In the genomic region with DNA sequence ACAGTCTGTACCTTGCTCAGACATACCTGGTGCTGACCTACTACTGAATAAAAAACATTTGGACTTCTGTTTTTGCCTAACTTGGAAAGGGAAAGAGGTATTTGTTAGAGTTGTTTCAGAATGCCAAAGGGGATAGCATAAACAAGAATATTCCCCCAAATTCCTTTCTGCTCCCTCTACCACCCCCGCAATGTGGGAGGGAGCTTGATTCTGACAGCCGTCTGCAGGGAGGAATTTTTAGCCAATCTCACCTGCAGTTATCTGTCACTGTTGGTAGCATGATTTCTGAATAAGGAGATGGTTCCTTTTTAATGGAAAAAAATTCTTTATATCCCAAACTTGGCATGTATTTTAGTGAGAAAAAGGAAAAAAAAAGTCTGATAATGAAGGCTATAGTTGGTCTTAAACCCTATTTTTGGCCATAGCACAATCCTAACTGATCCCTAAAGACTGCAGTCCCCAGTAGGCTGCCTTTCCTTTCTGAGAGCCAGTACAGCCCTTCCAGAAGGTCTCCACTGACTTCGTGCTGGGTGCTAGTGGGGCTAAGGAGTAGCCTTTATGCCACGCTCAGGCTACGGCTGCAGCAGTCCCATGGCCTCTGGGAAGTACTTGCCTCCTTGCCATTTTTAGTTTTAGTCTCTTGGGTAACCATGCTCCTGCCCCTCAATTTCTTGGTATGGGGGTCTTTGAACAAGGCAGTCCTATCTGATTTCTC, we compare ENCODE assay signal across 26 cellular contexts.
"Had no signal": no experiment of that assay in that cellular context is flagged by ENCODE, and none has a peak within 500 bp of the region (broad histone marks: within the 10 kb centered on the region; RNA-seq: fewer than 3 reads in every experiment).

No MANE protein-coding gene starts in this region.

- H3K9me3 Mint-ChIP-seq: activated CD4-positive, alpha-beta memory T cell treated with anti-CD3 and anti-CD28 coated beads, Interleukin-2, amount 10 ng/mL, durations not matched to agents 7 days and 5 days; activated CD4-positive, alpha-beta T cell treated with anti-CD3 and anti-CD28 coated beads, Interleukin-2, amount 10 ng/mL, durations not matched to agents 7 days and 5 days; activated naive CD4-positive, alpha-beta T cell treated with anti-CD3 and anti-CD28 coated beads, Interleukin-2, amount 10 ng/mL, durations not matched to agents 7 days and 5 days; activated naive CD4-positive, alpha-beta T cell treated with anti-CD3 and anti-CD28 coated beads, Interleukin-2, amount 50 U/mL, for 72 hours; activated naive CD8-positive, alpha-beta T cell treated with anti-CD3 and anti-CD28 coated beads, Interleukin-2, amount 10 ng/mL, durations not matched to agents 7 days and 5 days; activated T-cell treated with anti-CD3 and anti-CD28 coated beads, Interleukin-2, amount 50 U/mL, for 24 hours had no signal

- H3K36me3 ChIP-seq: ascending aorta, breast epithelium, cardiac muscle cell, colonic mucosa, esophagus muscularis mucosa, heart left ventricle had no signal

- H3K4me1 ChIP-seq: ascending aorta, breast epithelium, colonic mucosa, esophagus muscularis mucosa, heart left ventricle had no signal

- H3K27me3 ChIP-seq: ascending aorta, breast epithelium, cardiac muscle cell, colonic mucosa, esophagus muscularis mucosa had no signal

- H3K27me3 Mint-ChIP-seq: brain had no signal

- H3K4me3 ChIP-seq: ascending aorta, breast epithelium, cardiac muscle cell, colonic mucosa, esophagus muscularis mucosa, heart left ventricle had no signal

- H3K27ac ChIP-seq: ascending aorta, breast epithelium, cardiac muscle cell, colonic mucosa, esophagus muscularis mucosa, heart left ventricle had no signal

- H3K4me3 Mint-ChIP-seq: activated CD4-positive, alpha-beta memory T cell treated with anti-CD3 and anti-CD28 coated beads, Interleukin-2, amount 10 ng/mL, durations not matched to agents 7 days and 5 days; activated CD4-positive, alpha-beta T cell treated with anti-CD3 and anti-CD28 coated beads, Interleukin-2, amount 10 ng/mL, durations not matched to agents 7 days and 5 days; activated naive CD4-positive, alpha-beta T cell treated with anti-CD3 and anti-CD28 coated beads, Interleukin-2, amount 10 ng/mL, durations not matched to agents 7 days and 5 days; activated naive CD8-positive, alpha-beta T cell treated with anti-CD3 and anti-CD28 coated beads, Interleukin-2, amount 10 ng/mL, durations not matched to agents 7 days and 5 days; activated T-cell treated with anti-CD3 and anti-CD28 coated beads, Interleukin-2, amount 50 U/mL, for 24 hours; activated T-cell treated with anti-CD3 and anti-CD28 coated beads, Interleukin-2, amount 50 U/mL, for 72 hours; brain had no signal

- ATAC-seq: activated naive CD4-positive, alpha-beta T cell treated with anti-CD3 and anti-CD28 coated beads, Interleukin-2, amount 50 U/mL, for 72 hours; activated T-cell treated with anti-CD3 and anti-CD28 coated beads, Interleukin-2, amount 50 U/mL, for 72 hours; heart left ventricle had no signal

- H3K27ac Mint-ChIP-seq: activated CD4-positive, alpha-beta memory T cell treated with anti-CD3 and anti-CD28 coated beads, Interleukin-2, amount 10 ng/mL, durations not matched to agents 7 days and 5 days; activated naive CD4-positive, alpha-beta T cell treated with anti-CD3 and anti-CD28 coated beads, Interleukin-2, amount 10 ng/mL, durations not matched to agents 7 days and 5 days; activated naive CD4-positive, alpha-beta T cell treated with anti-CD3 and anti-CD28 coated beads, Interleukin-2, amount 50 U/mL, for 72 hours; activated naive CD8-positive, alpha-beta T cell treated with anti-CD3 and anti-CD28 coated beads, Interleukin-2, amount 10 ng/mL, durations not matched to agents 7 days and 5 days; activated T-cell treated with anti-CD3 and anti-CD28 coated beads, Interleukin-2, amount 50 U/mL, for 24 hours; activated T-cell treated with anti-CD3 and anti-CD28 coated beads, Interleukin-2, amount 50 U/mL, for 72 hours; brain had no signal

- H3K9me3 ChIP-seq: ascending aorta, breast epithelium, colonic mucosa, esophagus muscularis mucosa had no signal

- H3K36me3 Mint-ChIP-seq: activated naive CD4-positive, alpha-beta T cell treated with anti-CD3 and anti-CD28 coated beads, Interleukin-2, amount 10 ng/mL, durations not matched to agents 7 days and 5 days; activated naive CD4-positive, alpha-beta T cell treated with anti-CD3 and anti-CD28 coated beads, Interleukin-2, amount 50 U/mL, for 72 hours; activated naive CD8-positive, alpha-beta T cell treated with anti-CD3 and anti-CD28 coated beads, Interleukin-2, amount 10 ng/mL, durations not matched to agents 7 days and 5 days; brain had no signal

- DNase-seq: activated CD4-positive, alpha-beta memory T cell treated with anti-CD3 and anti-CD28 coated beads, Interleukin-2, amount 10 ng/mL, durations not matched to agents 7 days and 5 days; activated CD4-positive, alpha-beta T cell treated with anti-CD3 and anti-CD28 coated beads for 1 hour; activated CD4-positive, alpha-beta T cell treated with anti-CD3 and anti-CD28 coated beads for 4 hours; activated CD4-positive, alpha-beta T cell treated with anti-CD3 and anti-CD28 coated beads, Interleukin-2, amount 10 ng/mL, durations not matched to agents 7 days and 5 days; activated CD4-positive, alpha-beta T cell treated with anti-CD3 and anti-CD28 coated beads, Interleukin-2, amount 50 U/mL, for 4 hours; activated CD8-positive, alpha-beta memory T cell treated with anti-CD3 and anti-CD28 coated beads, Interleukin-2, amount 50 U/mL, for 48 hours; activated gamma-delta T cell; activated naive CD4-positive, alpha-beta T cell; activated naive CD4-positive, alpha-beta T cell treated with anti-CD3 and anti-CD28 coated beads, Interleukin-2, amount 10 ng/mL, durations not matched to agents 7 days and 5 days; activated naive CD8-positive, alpha-beta T cell treated with anti-CD3 and anti-CD28 coated beads, Interleukin-2, amount 10 ng/mL, durations not matched to agents 7 days and 5 days; activated T-cell treated with anti-CD3 and anti-CD28 coated beads for 4 hours; activated T-cell treated with anti-CD3 and anti-CD28 coated beads, Interleukin-2, amount 50 U/mL, for 24 hours; activated T-cell treated with anti-CD3 and anti-CD28 coated beads, Interleukin-2, amount 50 U/mL, for 72 hours; central memory CD4-positive, alpha-beta T cell; cerebellar nuclear complex; colonic mucosa; effector memory CD4-positive, alpha-beta T cell; erythroblast; foreskin melanocyte; heart left ventricle had no signal
